19 cellular contexts compared by ENCODE assay signal in genomic region chr15:37298271-37298670, GRCh38.
"Had no signal": no experiment of that assay in that cellular context is flagged by ENCODE, and none has a peak within 500 bp of the region (broad histone marks: within the 10 kb centered on the region; RNA-seq: fewer than 3 reads in every experiment).

No MANE protein-coding gene starts in this region.

- ATAC-seq: natural killer cell; psoas muscle; right cardiac atrium; sciatic nerve; stimulated activated memory B cell treated with anti-CD40 and anti-IgM and Interleukin-4, amounts not matched to agents 10 μg/mL and 1 μg/mL and 100 μg/mL, for 72 hours had no signal

- DNase-seq: natural killer cell; occipital lobe; ovary; posterior cingulate gyrus; psoas muscle; right cardiac atrium; spleen; stimulated activated CD4-positive, alpha-beta T cell treated with anti-CD3 and anti-CD28 coated beads, Interleukin-12 subunit alpha, Interleukin-12 subunit beta, amount 100 ng/mL, for 4 hours; stimulated activated CD4-positive, alpha-beta T cell treated with anti-CD3 and anti-CD28 coated beads, Interleukin-1b, Interleukin-23, amount 100 ng/mL, for 48 hours; stimulated activated CD4-positive, alpha-beta T cell treated with anti-CD3 and anti-CD28 coated beads, Interleukin-4, amount 100 ng/mL, for 1 hour; stimulated activated CD4-positive, alpha-beta T cell treated with anti-CD3 and anti-CD28 coated beads, Interleukin-4, amount 100 ng/mL, for 4 hours; stimulated activated CD8-positive, alpha-beta memory T cell treated with anti-CD3 and anti-CD28 coated beads, Interleukin-4, amount 100 ng/mL, for 48 hours; stimulated activated naive CD4-positive, alpha-beta T cell; stomach; thyroid gland; trophoblast cell; upper lobe of left lung had no signal
